In the genomic region with DNA sequence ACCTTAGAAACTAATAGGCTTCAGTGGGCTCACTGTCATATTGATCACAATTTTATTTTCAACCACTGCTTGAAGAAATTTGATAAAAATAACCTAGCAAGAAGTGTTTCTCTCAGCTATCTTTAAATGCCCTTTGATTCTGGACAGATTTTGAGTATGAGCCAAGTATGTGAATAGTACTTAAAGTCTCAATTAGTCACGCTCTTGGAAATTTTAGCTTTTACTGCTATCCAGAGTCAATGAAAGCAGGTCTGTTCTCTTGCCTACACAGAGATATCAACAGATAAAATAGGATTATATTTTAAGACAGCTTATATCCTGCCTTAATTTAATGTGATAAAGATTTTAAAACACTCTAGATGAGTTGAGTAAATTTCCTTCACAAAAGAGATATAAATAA, we compare ENCODE assay signal across 19 cellular contexts.
"Had no signal": no experiment of that assay in that cellular context is flagged by ENCODE, and none has a peak within 500 bp of the region (broad histone marks: within the 10 kb centered on the region; RNA-seq: fewer than 3 reads in every experiment).

No MANE protein-coding gene starts in this region.

- FAIRE-seq: bronchial epithelial cell, islet of Langerhans had no signal

- H3K27ac ChIP-seq: lower lobe of right lung, psoas muscle, right lobe of liver had no signal

- H3K4me3 ChIP-seq: lower lobe of right lung, psoas muscle, right lobe of liver, smooth muscle cell had no signal

- H3K27me3 ChIP-seq: right lobe of liver had no signal

- H3K36me3 ChIP-seq: lower lobe of right lung, right lobe of liver had no signal

- DNase-seq: activated B cell treated with CpG ODN at 0.5 μM for 24 hours; activated CD4-positive, alpha-beta T cell treated with anti-CD3 and anti-CD28 coated beads for 48 hours; activated CD8-positive, alpha-beta memory T cell treated with anti-CD3 and anti-CD28 coated beads, Interleukin-2, amount 50 U/mL, for 4 hours; activated CD8-positive, alpha-beta T cell treated with anti-CD3 and anti-CD28 coated beads, Interleukin-2, amount 10 ng/mL, durations not matched to agents 7 days and 5 days; activated gamma-delta T cell; activated T-cell treated with anti-CD3 and anti-CD28 coated beads, Interleukin-2, amount 50 U/mL, for 48 hours; anterior cingulate cortex; endodermal cell; erythroblast; left colon; lower lobe of right lung; midbrain; psoas muscle; right lobe of liver; stimulated activated CD4-positive, alpha-beta T cell treated with anti-CD3 and anti-CD28 coated beads, Interleukin-4, amount 100 ng/mL, for 4 hours; stimulated activated naive CD8-positive, alpha-beta T cell treated with anti-CD3 and anti-CD28 coated beads, Interleukin-15, Interleukin-2, amounts not matched to agents 100 U/mL and 50 U/mL, for 24 hours had no signal

- H3K4me1 ChIP-seq: lower lobe of right lung, psoas muscle, right lobe of liver had no signal

- H3K9me3 ChIP-seq: lower lobe of right lung, psoas muscle, right lobe of liver had no signal
